ENCODE assay signal across 8 cellular contexts in the genomic region with DNA sequence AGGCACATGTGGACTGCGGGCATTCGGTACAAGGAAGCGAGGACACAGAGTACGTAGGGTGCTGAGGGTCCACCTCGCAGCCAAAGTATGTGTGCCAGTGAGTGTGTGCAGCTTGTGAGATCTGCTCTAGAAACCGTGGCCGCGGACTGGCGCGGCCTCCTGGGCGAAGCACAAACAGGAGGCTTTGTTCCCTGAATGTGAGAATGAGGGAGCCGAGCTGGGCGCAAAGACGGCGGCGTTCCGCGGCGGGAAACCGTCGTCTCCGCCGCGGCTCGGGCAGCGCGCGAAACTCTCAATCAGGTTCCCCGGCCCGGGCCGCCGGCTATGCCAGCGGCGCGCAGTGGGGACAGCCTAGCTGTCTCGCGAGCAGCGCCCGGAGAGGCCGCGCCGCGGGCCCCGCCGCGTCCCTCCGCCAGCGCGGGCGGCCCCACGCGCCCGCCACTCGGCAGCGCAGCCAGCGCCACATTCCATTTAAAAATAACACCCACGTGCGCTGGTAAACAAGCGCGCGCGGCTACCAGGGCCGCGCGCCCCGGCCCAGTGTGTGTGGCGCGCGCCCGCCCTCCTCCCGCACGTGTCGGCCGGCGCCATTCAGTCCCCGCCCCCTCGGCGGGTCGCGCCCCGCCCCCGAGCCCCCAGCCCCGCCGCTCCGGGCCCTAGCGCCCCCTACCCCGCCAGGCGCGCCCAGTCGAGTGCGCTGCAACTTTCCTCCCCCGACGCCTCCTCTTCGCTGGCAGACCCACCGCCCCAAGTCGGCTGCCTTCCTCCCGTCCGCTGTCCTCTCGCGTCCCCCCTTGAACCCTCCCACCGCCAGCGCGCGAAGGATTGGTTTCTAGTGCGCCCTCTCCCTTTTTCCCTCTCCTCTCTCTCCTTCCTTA. TPM values are rescaled to one million over a fixed set of nuclear protein-coding genes. Genes with fewer than 3 reads are reported as not detected.
DNase-seq lines count a peak whose midpoint lies in the region; TF ChIP-seq lines count a peak whose summit lies in the region.

No MANE protein-coding gene starts in this region.

- no peaks in the 10 kb centered on the region for H3K9me3 ChIP-seq in uterus

- no peaks in the 10 kb centered on the region for H3K36me3 ChIP-seq in uterus

- intact Hi-C loops in uterus (cut with DNase I; ENCODE audit: low total_unique reads) = loop anchor here (5.0 kb wide), 2 partner anchors 225 to 515 kb away; no protein-coding TSS in a partner anchor

- H3K4me3 ChIP-seq in uterus = peak overlapping the region; percentile 79 to 86

- H3K27me3 ChIP-seq in uterus = no peaks in the 10 kb centered on the region

- no peaks in the 10 kb centered on the region for H3K4me1 ChIP-seq in uterus

- in situ Hi-C loops in GM13976 (cut with MboI; ENCODE audit: low sequenced_read_pairs, unreplicated experiment) = no loop called here

- no peak for TF ChIP-seq CTCF in GM13976 (IDR thresholded peaks at IDR 0.05; ENCODE audit: borderline replicate concordance, control extremely low read depth, extremely low read depth, insufficient read depth, missing control alignments)
- peak in 3 of 4 experiments; percentile 2 to 14 (median 5) for TF ChIP-seq CTCF in uterus (IDR thresholded peaks at IDR 0.05)

- peak; percentile 67 for DNase-seq in GM13976 (ENCODE audit: low spot score)
- DNase-seq in NCI-H1048 (lab: John Stamatoyannopoulos, UW) = peak; percentile 34
- DNase-seq in T-helper 9 cell = peak; percentile 80
- DNase-seq in anterior cingulate cortex (lab: John Stamatoyannopoulos, UW) = peak in 49 of 58 donors; percentile 57 to 95 (median 85)
- DNase-seq in hepatic stellate cell (ENCODE audit: low spot score) = peak; percentile 60
- DNase-seq in putamen (ENCODE audit: low spot score) = peak; percentile 82
- peak; percentile 75 to 76 for DNase-seq in uterus
- no peak for DNase-seq in cortex of kidney (lab: John Stamatoyannopoulos, UW)

- peak overlapping the region; percentile 99 to 100 for H3K27ac ChIP-seq in uterus

- TF ChIP-seq POLR2A in uterus (IDR thresholded peaks at IDR 0.05) = peak; percentile 52 to 63

RNA-seq across cellular contexts. Expression of gene FOXO3, which starts 3.0 kb away (rescaled TPM):
- total RNA-seq in uterus = 10 to 100 TPM; 52.3 to 71.2 (median 61.3) TPM
